In genomic region chr1:93078935-93079654, GRCh38 we compare ENCODE assay signal across 1 cellular context.
TF ChIP-seq lines count a peak whose summit lies in the region.

Gene MTF2, plus strand, starts transcription at chr1:93079283. Its CDS starts 244 bp downstream, at chr1:93079527.

TF ChIP-seq in SK-N-SH, 30 proteins besides CTCF, POLR2A, EP300 and RAD21 (continued from another document):
- TF ChIP-seq, protein P1, sequence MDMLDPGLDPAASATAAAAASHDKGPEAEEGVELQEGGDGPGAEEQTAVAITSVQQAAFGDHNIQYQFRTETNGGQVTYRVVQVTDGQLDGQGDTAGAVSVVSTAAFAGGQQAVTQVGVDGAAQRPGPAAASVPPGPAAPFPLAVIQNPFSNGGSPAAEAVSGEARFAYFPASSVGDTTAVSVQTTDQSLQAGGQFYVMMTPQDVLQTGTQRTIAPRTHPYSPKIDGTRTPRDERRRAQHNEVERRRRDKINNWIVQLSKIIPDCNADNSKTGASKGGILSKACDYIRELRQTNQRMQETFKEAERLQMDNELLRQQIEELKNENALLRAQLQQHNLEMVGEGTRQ (IDR thresholded peaks at IDR 0.05; ENCODE audit: borderline replicate concordance, low read depth, low read length), result no peak
- 0 out of 2 replicates have a peak, but pooled peaks have one; percentile 15 for TF ChIP-seq ZBTB33 (IDR thresholded peaks at IDR 0.05; ENCODE audit: borderline replicate concordance, low read depth)
- TF ChIP-seq FOXJ3 (CRISPR knock-in tag; IDR thresholded peaks at IDR 0.05), result peak; percentile 87
- peak; percentile 75 for TF ChIP-seq FOXM1 (IDR thresholded peaks at IDR 0.05; ENCODE audit: low read depth)
- peak; percentile 88 for TF ChIP-seq RCOR1 (IDR thresholded peaks at IDR 0.05; ENCODE audit: low read length)
- TF ChIP-seq SMC3 (IDR thresholded peaks at IDR 0.05; ENCODE audit: low read depth, low read length), result peak; percentile 31
- TF ChIP-seq ELF1 (IDR thresholded peaks at IDR 0.05), result peak; percentile 76
- TF ChIP-seq RFX5 (IDR thresholded peaks at IDR 0.05; ENCODE audit: low read length), result peak; percentile 74
- TF ChIP-seq, protein P2, sequence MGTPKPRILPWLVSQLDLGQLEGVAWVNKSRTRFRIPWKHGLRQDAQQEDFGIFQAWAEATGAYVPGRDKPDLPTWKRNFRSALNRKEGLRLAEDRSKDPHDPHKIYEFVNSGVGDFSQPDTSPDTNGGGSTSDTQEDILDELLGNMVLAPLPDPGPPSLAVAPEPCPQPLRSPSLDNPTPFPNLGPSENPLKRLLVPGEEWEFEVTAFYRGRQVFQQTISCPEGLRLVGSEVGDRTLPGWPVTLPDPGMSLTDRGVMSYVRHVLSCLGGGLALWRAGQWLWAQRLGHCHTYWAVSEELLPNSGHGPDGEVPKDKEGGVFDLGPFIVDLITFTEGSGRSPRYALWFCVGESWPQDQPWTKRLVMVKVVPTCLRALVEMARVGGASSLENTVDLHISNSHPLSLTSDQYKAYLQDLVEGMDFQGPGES (IDR thresholded peaks at IDR 0.05; ENCODE audit: low read depth, low read length), result no peak; the same call in 1 of the 2 replicates
- TF ChIP-seq GABPA (IDR thresholded peaks at IDR 0.05; ENCODE audit: low read depth), result peak; percentile 53
- TF ChIP-seq SIN3A (IDR thresholded peaks at IDR 0.05; ENCODE audit: borderline replicate concordance, low read depth, low read length), result peak; percentile 97
- TF ChIP-seq CHD2 (IDR thresholded peaks at IDR 0.05; ENCODE audit: low read length, partially characterized antibody), result peak; percentile 99
- peak; percentile 99 for TF ChIP-seq TAF1 (IDR thresholded peaks at IDR 0.05; ENCODE audit: borderline replicate concordance, low read depth, low read length)
